Comparison of ENCODE assay signal across 20 cellular contexts in the genomic region with DNA sequence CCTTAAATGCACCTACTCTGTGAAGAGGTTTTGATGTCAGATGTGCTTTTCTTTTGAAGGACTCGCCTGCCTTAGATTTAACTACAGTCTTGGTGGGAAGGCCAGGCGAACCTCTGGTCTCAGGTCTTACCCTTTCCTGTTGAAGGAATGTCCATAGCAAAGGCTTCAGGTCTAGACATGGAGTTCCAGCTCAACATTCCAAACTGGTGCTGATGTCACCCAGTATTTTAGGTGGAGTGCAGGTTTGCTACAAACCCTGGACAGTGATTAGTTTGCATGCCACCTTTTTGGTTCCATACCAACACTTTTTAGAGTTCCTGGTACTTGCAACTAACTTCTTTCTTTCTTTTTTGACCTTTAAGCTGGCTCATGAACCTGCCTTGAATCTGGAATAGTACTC.
"Had no signal": no experiment of that assay in that cellular context is flagged by ENCODE, and none has a peak within 500 bp of the region (broad histone marks: within the 10 kb centered on the region; RNA-seq: fewer than 3 reads in every experiment).

No MANE protein-coding gene starts in this region.

- H3K9me3 ChIP-seq: psoas muscle had no signal

- H3K79me2 ChIP-seq: parathyroid adenoma had no signal

- H3K4me1 Mint-ChIP-seq: naive B cell; stimulated activated effector memory CD8-positive, alpha-beta T cell treated with anti-CD3 and anti-CD28 coated beads, Interleukin-12 subunit alpha, Interleukin-12 subunit beta, amount 100 ng/mL, for 72 hours had no signal

- H3K4me3 ChIP-seq: dorsolateral prefrontal cortex, psoas muscle, tibial artery had no signal

- H3K27ac ChIP-seq: dorsolateral prefrontal cortex, parathyroid adenoma, psoas muscle, tibial artery had no signal

- H3K27me3 ChIP-seq: dorsolateral prefrontal cortex, tibial artery had no signal

- H3K27ac Mint-ChIP-seq: nephron; stimulated activated effector memory CD8-positive, alpha-beta T cell treated with anti-CD3 and anti-CD28 coated beads, Interleukin-12 subunit alpha, Interleukin-12 subunit beta, amount 100 ng/mL, for 72 hours had no signal

- H3K4me3 Mint-ChIP-seq: naive B cell; nephron; stimulated activated effector memory CD8-positive, alpha-beta T cell treated with anti-CD3 and anti-CD28 coated beads, Interleukin-12 subunit alpha, Interleukin-12 subunit beta, amount 100 ng/mL, for 72 hours had no signal

- H3K4me1 ChIP-seq: parathyroid adenoma, psoas muscle, tibial artery had no signal

- H3K36me3 Mint-ChIP-seq: naive B cell; stimulated activated effector memory CD8-positive, alpha-beta T cell treated with anti-CD3 and anti-CD28 coated beads, Interleukin-12 subunit alpha, Interleukin-12 subunit beta, amount 100 ng/mL, for 72 hours had no signal

- DNase-seq: central memory CD4-positive, alpha-beta T cell; cortex of kidney; dorsolateral prefrontal cortex; effector CD8-positive, alpha-beta T cell; foreskin melanocyte; head of caudate nucleus; hippocampal formation; mammary epithelial cell; midbrain; naive B cell; psoas muscle; small intestine; stimulated activated CD4-positive, alpha-beta T cell treated with anti-CD3 and anti-CD28 coated beads, Interleukin-2, amount 100 ng/mL, for 48 hours; stimulated activated CD8-positive, alpha-beta memory T cell treated with anti-CD3 and anti-CD28 coated beads, Interleukin-4, amount 100 ng/mL, for 48 hours; stimulated activated naive CD8-positive, alpha-beta T cell treated with anti-CD3 and anti-CD28 coated beads, Interleukin-15, Interleukin-2, amounts not matched to agents 100 U/mL and 50 U/mL, for 24 hours; tibial artery had no signal

- H3K36me3 ChIP-seq: tibial artery had no signal

- H3K9ac ChIP-seq: parathyroid adenoma had no signal

- H3K27me3 Mint-ChIP-seq: naive B cell had no signal

- ATAC-seq: left lobe of liver; psoas muscle; stimulated activated effector memory CD8-positive, alpha-beta T cell treated with anti-CD3 and anti-CD28 coated beads, Interleukin-12 subunit alpha, Interleukin-12 subunit beta, amount 100 ng/mL, for 72 hours; stimulated activated naive CD8-positive, alpha-beta T cell treated with anti-CD3 and anti-CD28 coated beads, Interleukin-15, Interleukin-2, amounts not matched to agents 100 U/mL and 50 U/mL, for 24 hours had no signal
